Comparison of ENCODE assay signal across 1 cellular context in the genomic region with DNA sequence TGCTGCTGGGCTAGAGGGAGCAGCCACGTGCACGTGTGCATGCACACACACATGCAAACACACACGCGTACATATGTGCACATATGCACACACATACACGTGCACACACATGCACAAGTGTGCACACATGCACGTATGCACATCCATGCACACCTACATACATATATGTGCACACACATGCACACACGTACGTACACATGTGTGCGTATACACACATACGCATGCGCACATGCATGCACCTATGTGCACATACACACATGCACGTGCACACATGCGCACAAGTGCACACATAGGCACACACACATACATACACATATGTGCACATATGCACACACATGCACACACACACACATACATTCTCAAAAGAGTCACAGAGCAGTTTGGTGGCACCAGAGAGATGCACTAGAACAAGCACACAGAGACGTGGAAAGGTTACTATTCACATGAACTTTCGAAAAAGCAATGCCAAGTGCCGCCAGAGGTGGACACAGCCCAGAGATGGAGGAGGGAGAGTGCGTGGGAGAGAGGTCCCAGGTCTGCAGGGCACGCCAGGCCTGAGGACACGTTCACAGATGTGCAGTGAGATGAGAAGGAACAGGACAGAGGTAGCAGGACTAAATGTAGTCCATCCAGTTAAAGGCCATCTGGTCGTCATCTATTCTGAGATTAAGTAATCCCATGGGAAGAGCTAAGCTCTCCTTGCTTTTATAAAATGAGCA.
TF ChIP-seq lines count a peak whose summit lies in the region.

No MANE protein-coding gene starts in this region.

TF ChIP-seq in GM12891, 5 proteins besides CTCF, POLR2A, EP300 and RAD21:
- TF ChIP-seq SPI1 (IDR thresholded peaks at IDR 0.05; ENCODE audit: low read depth, low read length), result no peak
